In the genomic region with DNA sequence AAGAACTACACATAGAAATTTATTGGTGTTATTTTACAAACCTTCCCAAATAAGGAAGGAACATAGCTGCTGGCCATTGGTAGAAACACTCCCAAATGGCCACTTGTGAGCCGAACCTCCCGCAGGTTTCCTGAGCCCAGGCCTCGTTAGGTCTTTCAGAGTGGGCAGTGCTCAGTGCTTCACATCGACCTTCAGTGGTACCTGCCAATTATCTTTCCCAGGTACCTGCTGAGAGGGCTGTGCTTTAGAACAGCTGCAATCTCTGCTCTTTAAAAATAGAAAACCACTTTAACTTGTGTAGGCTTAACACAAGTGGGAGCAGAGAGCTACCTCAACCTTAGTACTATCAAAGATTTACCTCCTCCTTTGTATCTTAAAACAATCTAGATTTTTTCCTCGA, we compare ENCODE assay signal across 12 cellular contexts.
"Had no signal": no experiment of that assay in that cellular context is flagged by ENCODE, and none has a peak within 500 bp of the region (broad histone marks: within the 10 kb centered on the region; RNA-seq: fewer than 3 reads in every experiment).

No MANE protein-coding gene starts in this region.

- ATAC-seq: activated naive CD4-positive, alpha-beta T cell treated with anti-CD3 and anti-CD28 coated beads, Interleukin-2, amount 50 U/mL, for 72 hours; activated T-cell treated with anti-CD3 and anti-CD28 coated beads, Interleukin-2, amount 50 U/mL, for 4 hours; body of pancreas; effector memory CD8-positive, alpha-beta T cell had no signal

- DNase-seq: activated CD4-positive, alpha-beta T cell treated with anti-CD3 and anti-CD28 coated beads for 1 hour; activated CD4-positive, alpha-beta T cell treated with anti-CD3 and anti-CD28 coated beads, Interleukin-2, amount 50 U/mL, for 48 hours; activated effector memory CD4-positive, alpha-beta T cell treated with anti-CD3 and anti-CD28 coated beads, Interleukin-2, amount 50 U/mL, for 16 hours; activated T-cell treated with anti-CD3 and anti-CD28 coated beads, Interleukin-2, amount 50 U/mL, for 4 hours; amniotic stem cell; body of pancreas; effector memory CD8-positive, alpha-beta T cell; hippocampal formation; nephron progenitor cell; stimulated activated CD4-positive, alpha-beta T cell treated with anti-CD3 and anti-CD28 coated beads, Interleukin-2, amount 100 ng/mL, for 48 hours; stimulated activated naive CD4-positive, alpha-beta T cell treated with Interleukin-2 at 50 U/mL for 16 hours had no signal
